Comparison of ENCODE assay signal across 15 cellular contexts in the genomic region with DNA sequence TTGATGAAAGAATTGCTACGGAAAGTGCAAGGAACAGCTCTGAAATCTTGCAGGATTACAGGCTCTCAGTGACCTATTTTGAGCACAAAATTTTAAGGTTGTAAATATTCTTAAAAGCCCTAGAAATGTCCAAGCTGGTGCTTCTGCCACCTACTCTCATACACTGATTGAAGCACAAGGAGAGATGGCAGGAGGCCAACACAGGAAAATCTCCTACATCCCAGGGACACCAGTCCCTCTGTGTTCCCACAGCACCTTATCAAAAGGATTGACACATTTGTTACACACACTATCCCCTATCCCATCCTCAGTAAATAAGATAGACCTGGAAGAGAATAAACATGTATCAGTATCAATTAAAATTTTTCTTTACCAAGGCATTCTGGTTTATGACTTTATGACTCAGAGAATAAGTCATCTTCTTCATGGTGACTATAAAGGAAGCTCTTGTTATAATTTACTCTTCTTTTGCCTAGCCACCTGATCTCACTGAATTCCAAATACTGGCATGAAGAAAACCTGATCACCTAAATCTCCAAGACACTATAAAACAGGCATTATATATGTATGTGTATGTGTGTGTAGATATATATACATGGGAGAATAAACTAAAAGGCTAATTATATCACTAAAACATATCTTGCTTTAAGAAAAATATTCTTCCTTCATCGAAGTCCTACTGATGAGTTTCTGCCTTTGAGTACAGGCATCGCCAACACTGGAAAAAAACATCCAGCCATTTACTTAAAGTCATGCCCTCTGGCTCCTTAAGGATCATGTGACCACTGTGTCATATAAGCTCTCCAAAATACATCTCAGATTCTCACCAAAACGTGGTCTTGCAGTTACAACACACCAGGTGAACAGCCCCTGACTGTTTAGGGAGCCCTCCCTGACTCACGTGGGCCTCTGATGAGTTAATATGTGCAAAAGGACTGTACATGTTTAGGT.
DNase-seq lines count a peak whose midpoint lies in the region; ATAC-seq, FAIRE-seq and TF ChIP-seq lines count a peak whose summit lies in the region.
"Had no signal": no experiment of that assay in that cellular context is flagged by ENCODE, and none has a peak within 500 bp of the region (broad histone marks: within the 10 kb centered on the region; RNA-seq: fewer than 3 reads in every experiment).

No MANE protein-coding gene starts in this region.

- peaks cover 18 to 65% of the 10 kb centered on the region in 2 experiments for H3K4me1 ChIP-seq in HCT116 (ENCODE audit: control insufficient read depth in 1 of 2, insufficient read depth in 2 of 2, low read length in 2 of 2)
- H3K4me1 ChIP-seq in astrocyte (ENCODE audit: insufficient read depth, low read length), result peaks cover 6% of the 10 kb centered on the region

- BruUV-seq in HCT116 (replicated peaks; lab: Mats Ljungman, UMichigan), result no TSS peak

- H3K36me3 Mint-ChIP-seq in astrocyte (ENCODE audit: low read depth, unreplicated experiment), result no peaks in the 10 kb centered on the region
- H3K36me3 Mint-ChIP-seq: naive thymus-derived CD8-positive, alpha-beta T cell had no signal

- no peak for FAIRE-seq in astrocyte (lab: Jason Lieb, UNC)
- FAIRE-seq: TTC549 had no signal

- H2AFZ ChIP-seq in HCT116 (ENCODE audit: low read depth, low read length, poor library complexity, severe bottlenecking), result peak overlapping the region; percentile 52
- no peak overlapping the region for H2AFZ ChIP-seq in astrocyte (ENCODE audit: low read depth, low read length)

- no peaks in the 10 kb centered on the region for H3K9me3 ChIP-seq in HCT116 (ENCODE audit: control insufficient read depth in 1 of 2, insufficient read depth in 1 of 2, low read depth in 1 of 2, low read length in 2 of 2)
- H3K9me3 ChIP-seq in astrocyte (ENCODE audit: insufficient read depth, low read depth, low read length), result no peaks in the 10 kb centered on the region
- H3K9me3 ChIP-seq: thoracic aorta had no signal

- no peaks in the 10 kb centered on the region for H4K20me1 ChIP-seq in HCT116 (ENCODE audit: insufficient read depth)
- no peaks in the 10 kb centered on the region for H4K20me1 ChIP-seq in astrocyte (ENCODE audit: insufficient read depth, low read length)

- TF ChIP-seq CTCF in HCT116 (IDR thresholded peaks at IDR 0.05 in 2 of 3, conservative IDR thresholded peaks at IDR 0.05 in 1 of 3; ENCODE audit: borderline replicate concordance in 1 of 3, insufficient read depth in 1 of 3, low read depth in 2 of 3, low read length in 2 of 3), result no peak
- no peak for TF ChIP-seq CTCF in astrocyte (IDR thresholded peaks at IDR 0.05; ENCODE audit: insufficient read depth, low read depth, low read length)

- RAD21 ChIA-PET in HCT116 (lab: Charles Lee; ENCODE audit: low non-redundant PET in 1 of 2, low total read pairs in 2 of 2, uncharacterized antibody in 2 of 2, unreplicated experiment in 2 of 2), result no interaction called here

- H3K27me3 Mint-ChIP-seq in astrocyte (ENCODE audit: low read depth, unreplicated experiment), result peaks cover 3% of the 10 kb centered on the region

- ATAC-seq in HCT116, result peak; percentile 76
- ATAC-seq in HG03097 (IDR thresholded peaks at IDR 0.05; ENCODE audit: low FRiP score, unreplicated experiment), result no peak
- ATAC-seq: naive thymus-derived CD8-positive, alpha-beta T cell had no signal

- H3K27me3 ChIP-seq in HCT116 (ENCODE audit: insufficient read depth, low read length), result no peaks in the 10 kb centered on the region
- no peaks in the 10 kb centered on the region for H3K27me3 ChIP-seq in astrocyte (ENCODE audit: insufficient read depth, low read length)

- H3K4me2 ChIP-seq in HCT116 (ENCODE audit: low read length) (peak overlapping the region; percentile 42), astrocyte (ENCODE audit: low read length) (no peak overlapping the region)

- H3K9ac ChIP-seq in HCT116 (ENCODE audit: low read length) (0 out of 2 replicates have a peak overlapping the region, but pooled peaks have one; percentile 4), astrocyte (ENCODE audit: low read length) (no peak overlapping the region)

- no peak overlapping the region for H3K4me3 Mint-ChIP-seq in astrocyte (ENCODE audit: unreplicated experiment)
- H3K4me3 Mint-ChIP-seq: activated T-cell treated with anti-CD3 and anti-CD28 coated beads, Interleukin-2, amount 50 U/mL, for 24 hours; naive thymus-derived CD8-positive, alpha-beta T cell had no signal

- intact Hi-C loops in HCT116 (cut with micrococcal nuclease), result no loop called here

- H3K79me2 ChIP-seq in HCT116 (ENCODE audit: insufficient read depth, low read length) (no peaks in the 10 kb centered on the region), astrocyte (ENCODE audit: insufficient read depth, low read length) (no peaks in the 10 kb centered on the region)

- H3K27ac ChIP-seq in HCT116 (ENCODE audit: low read depth, low read length), result no peak overlapping the region
- H3K27ac ChIP-seq in astrocyte (ENCODE audit: low read depth, low read length), result no peak overlapping the region
- H3K27ac ChIP-seq: SK-N-MC, thoracic aorta had no signal

- POLR2A ChIA-PET in HCT116 (lab: Charles Lee), result no interaction called here

- H3K4me3 ChIP-seq in HCT116 (replicated peaks in 1 of 2; ENCODE audit: low read depth in 1 of 2, low read length in 2 of 2) (no peak overlapping the region), astrocyte (ENCODE audit: insufficient read depth, low read depth, low read length) (no peak overlapping the region)
- H3K4me3 ChIP-seq: SK-N-MC, thoracic aorta had no signal

- H3K9me3 Mint-ChIP-seq in astrocyte (ENCODE audit: unreplicated experiment), result peaks cover 3% of the 10 kb centered on the region
- H3K9me3 Mint-ChIP-seq: activated T-cell treated with anti-CD3 and anti-CD28 coated beads, Interleukin-2, amount 50 U/mL, for 24 hours had no signal

- H3K27ac Mint-ChIP-seq in astrocyte (ENCODE audit: unreplicated experiment), result no peak overlapping the region
- H3K27ac Mint-ChIP-seq: activated T-cell treated with anti-CD3 and anti-CD28 coated beads, Interleukin-2, amount 50 U/mL, for 24 hours; naive thymus-derived CD8-positive, alpha-beta T cell had no signal

- TF ChIP-seq POLR2A in HCT116 (IDR thresholded peaks at IDR 0.05; ENCODE audit: borderline replicate concordance, extremely low read depth, insufficient read depth, insufficient read length), result no peak

- TF ChIP-seq RAD21 in HCT116 (IDR thresholded peaks at IDR 0.05; ENCODE audit: low read depth), result 0 out of 2 replicates have a peak, but pooled peaks have one; percentile 4

- H3K36me3 ChIP-seq in HCT116 (ENCODE audit: control insufficient read depth in 1 of 2, insufficient read depth in 2 of 2, low read length in 2 of 2), result no peaks in the 10 kb centered on the region
- H3K36me3 ChIP-seq in astrocyte (ENCODE audit: insufficient read depth, low read length), result no peaks in the 10 kb centered on the region
- H3K36me3 ChIP-seq: thoracic aorta had no signal

- DNase-seq in A172 (ENCODE audit: low spot score) (peak; percentile 51), HCT116 (ENCODE audit: low read depth, low spot score) (peak; percentile 41), astrocyte (ENCODE audit: low read depth) (peak; percentile 25), glomerular visceral epithelial cell (ENCODE audit: extremely low spot score) (peak; percentile 31), NCI-H748 treated with DMSO at 0.1 percent for 48 hours (lab: John Stamatoyannopoulos, UW) (no peak), islet precursor cell (no peak)
- DNase-seq in stimulated activated CD4-positive, alpha-beta T cell treated with anti-CD3 and anti-CD28 coated beads, Interleukin-12 subunit alpha, Interleukin-12 subunit beta, amount 100 ng/mL, for 4 hours, result no peak
- DNase-seq: activated T-cell treated with anti-CD3 and anti-CD28 coated beads, Interleukin-2, amount 50 U/mL, for 24 hours; erythroblast; naive thymus-derived CD8-positive, alpha-beta T cell; stimulated activated CD4-positive, alpha-beta T cell treated with anti-CD3 and anti-CD28 coated beads, Interleukin-1b, Interleukin-23, amount 100 ng/mL, for 48 hours had no signal

- peaks cover 19% of the 10 kb centered on the region for H3K4me1 Mint-ChIP-seq in astrocyte (ENCODE audit: low read depth, unreplicated experiment)
- H3K4me1 Mint-ChIP-seq: naive thymus-derived CD8-positive, alpha-beta T cell had no signal

- CTCF ChIA-PET in HCT116 (lab: Charles Lee), result no interaction called here

- H3K9me2 ChIP-seq in HCT116 (ENCODE audit: insufficient read depth), result no peaks in the 10 kb centered on the region

TF ChIP-seq in HCT116, 20 proteins besides CTCF, POLR2A, EP300 and RAD21:
- TF ChIP-seq CBX3 (IDR thresholded peaks at IDR 0.05; ENCODE audit: low read depth) (peak; percentile 61; the same call in 1 of the 2 replicates), POLR2AphosphoS5 (IDR thresholded peaks at IDR 0.05; ENCODE audit: low read depth, low read length) (no peak), CEBPB (IDR thresholded peaks at IDR 0.05; ENCODE audit: low read depth) (0 out of 2 replicates have a peak, but pooled peaks have one; percentile 13), SIN3A (IDR thresholded peaks at IDR 0.05; ENCODE audit: low read depth) (no peak), SP1 (IDR thresholded peaks at IDR 0.05; ENCODE audit: low read depth) (peak; percentile 52), JUND (IDR thresholded peaks at IDR 0.05) (peak; percentile 61), FOSL1 (IDR thresholded peaks at IDR 0.05; ENCODE audit: low read depth) (peak; percentile 79), SRF (IDR thresholded peaks at IDR 0.05; ENCODE audit: low read depth) (0 out of 2 replicates have a peak, but pooled peaks have one; percentile 33)

Comparison
In these comparisons a context has a peak if more than half of its experiments do, and no peak if none do; other contexts are left out.
1. DNase-seq: peak in A172 (single experiment), HCT116 (single experiment), astrocyte (single experiment) and glomerular visceral epithelial cell (single experiment); none in NCI-H748 treated with DMSO at 0.1 percent for 48 hours (single experiment), stimulated activated CD4-positive, alpha-beta T cell treated with anti-CD3 and anti-CD28 coated beads, Interleukin-12 subunit alpha, Interleukin-12 subunit beta, amount 100 ng/mL, for 4 hours (single experiment) and islet precursor cell (single experiment).